In the genomic region with DNA sequence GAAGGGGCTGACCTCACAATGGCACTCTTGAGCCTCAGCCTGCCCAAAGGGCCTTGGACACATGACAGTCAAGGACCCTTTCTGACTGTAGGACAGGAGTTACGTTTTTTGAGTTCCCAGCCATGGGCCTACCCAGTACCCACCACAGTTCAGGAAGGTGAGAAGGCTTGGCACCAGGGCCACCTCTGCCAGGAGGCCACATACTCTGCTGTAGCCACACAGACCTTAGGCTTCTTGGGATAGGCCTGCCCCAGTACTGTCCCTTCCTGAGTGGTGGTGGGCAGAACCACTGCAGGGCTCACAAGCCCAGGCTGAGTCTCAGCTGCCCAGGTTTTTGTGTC, we compare ENCODE assay signal across 19 cellular contexts. TPM values are rescaled to one million over a fixed set of nuclear protein-coding genes. Genes with fewer than 3 reads are reported as not detected.
"Had no signal": no experiment of that assay in that cellular context is flagged by ENCODE, and none has a peak within 500 bp of the region (broad histone marks: within the 10 kb centered on the region; RNA-seq: fewer than 3 reads in every experiment).

No MANE protein-coding gene starts in this region.

- DNase-seq: activated CD4-positive, alpha-beta T cell treated with anti-CD3 and anti-CD28 coated beads for 36 hours; activated CD4-positive, alpha-beta T cell treated with anti-CD3 and anti-CD28 coated beads, Interleukin-2, amount 50 U/mL, for 48 hours; activated naive CD4-positive, alpha-beta T cell treated with anti-CD3 and anti-CD28 coated beads, Interleukin-2, amount 50 U/mL, for 16 hours; activated T-cell treated with anti-CD3 and anti-CD28 coated beads, Interleukin-2, amount 50 U/mL, for 4 hours; effector CD8-positive, alpha-beta T cell; lower lobe of right lung; natural killer cell; stimulated activated CD4-positive, alpha-beta T cell treated with anti-CD3 and anti-CD28 coated beads, Interleukin-12 subunit alpha, Interleukin-12 subunit beta, amount 100 ng/mL, for 4 hours; stimulated activated CD4-positive, alpha-beta T cell treated with anti-CD3 and anti-CD28 coated beads, Interleukin-1b, Interleukin-23, amount 100 ng/mL, for 48 hours; stimulated activated CD8-positive, alpha-beta memory T cell treated with anti-CD3 and anti-CD28 coated beads, Interleukin-4, amount 100 ng/mL, for 48 hours; stimulated activated naive CD4-positive, alpha-beta T cell treated with Interleukin-2 at 50 U/mL for 16 hours; SW 1271; trophoblast cell had no signal

- H3K27ac Mint-ChIP-seq: activated CD4-positive, alpha-beta T cell treated with anti-CD3 and anti-CD28 coated beads for 36 hours; dendritic cell treated with granulocyte-macrophage colony-stimulating factor and Interleukin-4, amounts not matched to agents 40 ng/mL and 50 ng/mL, for 4 days; natural killer cell had no signal

- H3K4me3 Mint-ChIP-seq: activated CD4-positive, alpha-beta T cell treated with anti-CD3 and anti-CD28 coated beads for 36 hours; activated T-cell treated with anti-CD3 and anti-CD28 coated beads, Interleukin-2, amount 50 U/mL, for 4 hours; dendritic cell treated with granulocyte-macrophage colony-stimulating factor and Interleukin-4, amounts not matched to agents 40 ng/mL and 50 ng/mL, for 4 days; WTC11 had no signal

- H3K9me3 Mint-ChIP-seq: activated T-cell treated with anti-CD3 and anti-CD28 coated beads, Interleukin-2, amount 50 U/mL, for 4 hours; dendritic cell treated with granulocyte-macrophage colony-stimulating factor and Interleukin-4, amounts not matched to agents 40 ng/mL and 50 ng/mL, for 4 days; natural killer cell; WTC11 had no signal

- H3K4me3 ChIP-seq: ascending aorta, heart right ventricle, lower lobe of right lung, suprapubic skin had no signal

- H3K9me3 ChIP-seq: ascending aorta, heart right ventricle, lower lobe of right lung, suprapubic skin had no signal

- H3K36me3 ChIP-seq: lower lobe of right lung had no signal

- H3K36me3 Mint-ChIP-seq: natural killer cell, WTC11 had no signal

- H3K27me3 ChIP-seq: ascending aorta, heart right ventricle, suprapubic skin had no signal

- ATAC-seq: activated CD4-positive, alpha-beta T cell treated with anti-CD3 and anti-CD28 coated beads for 36 hours; activated T-cell treated with anti-CD3 and anti-CD28 coated beads, Interleukin-2, amount 50 U/mL, for 4 hours; esophagus mucosa; heart right ventricle; lower lobe of right lung; natural killer cell; WTC11 had no signal

- H3K27ac ChIP-seq: heart right ventricle, lower lobe of right lung, suprapubic skin had no signal

RNA-seq across cellular contexts. Expression of a gene that starts 12.8 kb away (rescaled TPM):
- total RNA-seq: natural killer cell had no signal
